Comparison of ENCODE assay signal across 1 cellular context in the genomic region with DNA sequence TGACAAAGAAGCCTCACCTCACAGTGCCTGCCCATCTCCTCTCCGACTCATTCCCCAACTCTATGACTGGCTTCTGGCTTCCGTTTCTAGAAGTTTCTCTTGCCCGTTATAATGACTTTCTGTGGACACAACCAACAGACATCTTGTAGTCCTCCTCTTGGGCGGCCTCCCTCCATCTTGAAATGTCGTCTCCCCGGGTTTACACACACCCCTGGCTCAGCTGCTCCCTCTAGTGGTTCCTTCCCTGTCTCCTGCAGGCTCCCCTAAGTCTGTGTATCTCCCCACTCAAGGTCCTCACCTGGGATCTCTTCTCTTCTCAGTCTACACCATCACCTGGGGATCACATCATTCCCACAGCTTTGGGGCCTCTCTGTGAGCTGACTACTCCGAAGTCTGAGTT.
TF ChIP-seq lines count a peak whose summit lies in the region.

No MANE protein-coding gene starts in this region.

TF ChIP-seq in SK-N-SH treated with all-trans-retinoic acid at 6 μM for 48 hours, 23 proteins besides CTCF, POLR2A, EP300 and RAD21 (continued from another document):
- TF ChIP-seq, protein P1, sequence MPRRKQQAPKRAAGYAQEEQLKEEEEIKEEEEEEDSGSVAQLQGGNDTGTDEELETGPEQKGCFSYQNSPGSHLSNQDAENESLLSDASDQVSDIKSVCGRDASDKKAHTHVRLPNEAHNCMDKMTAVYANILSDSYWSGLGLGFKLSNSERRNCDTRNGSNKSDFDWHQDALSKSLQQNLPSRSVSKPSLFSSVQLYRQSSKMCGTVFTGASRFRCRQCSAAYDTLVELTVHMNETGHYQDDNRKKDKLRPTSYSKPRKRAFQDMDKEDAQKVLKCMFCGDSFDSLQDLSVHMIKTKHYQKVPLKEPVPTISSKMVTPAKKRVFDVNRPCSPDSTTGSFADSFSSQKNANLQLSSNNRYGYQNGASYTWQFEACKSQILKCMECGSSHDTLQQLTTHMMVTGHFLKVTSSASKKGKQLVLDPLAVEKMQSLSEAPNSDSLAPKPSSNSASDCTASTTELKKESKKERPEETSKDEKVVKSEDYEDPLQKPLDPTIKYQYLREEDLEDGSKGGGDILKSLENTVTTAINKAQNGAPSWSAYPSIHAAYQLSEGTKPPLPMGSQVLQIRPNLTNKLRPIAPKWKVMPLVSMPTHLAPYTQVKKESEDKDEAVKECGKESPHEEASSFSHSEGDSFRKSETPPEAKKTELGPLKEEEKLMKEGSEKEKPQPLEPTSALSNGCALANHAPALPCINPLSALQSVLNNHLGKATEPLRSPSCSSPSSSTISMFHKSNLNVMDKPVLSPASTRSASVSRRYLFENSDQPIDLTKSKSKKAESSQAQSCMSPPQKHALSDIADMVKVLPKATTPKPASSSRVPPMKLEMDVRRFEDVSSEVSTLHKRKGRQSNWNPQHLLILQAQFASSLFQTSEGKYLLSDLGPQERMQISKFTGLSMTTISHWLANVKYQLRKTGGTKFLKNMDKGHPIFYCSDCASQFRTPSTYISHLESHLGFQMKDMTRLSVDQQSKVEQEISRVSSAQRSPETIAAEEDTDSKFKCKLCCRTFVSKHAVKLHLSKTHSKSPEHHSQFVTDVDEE (CRISPR knock-in tag; IDR thresholded peaks at IDR 0.05), result no peak
- TF ChIP-seq, protein P2, sequence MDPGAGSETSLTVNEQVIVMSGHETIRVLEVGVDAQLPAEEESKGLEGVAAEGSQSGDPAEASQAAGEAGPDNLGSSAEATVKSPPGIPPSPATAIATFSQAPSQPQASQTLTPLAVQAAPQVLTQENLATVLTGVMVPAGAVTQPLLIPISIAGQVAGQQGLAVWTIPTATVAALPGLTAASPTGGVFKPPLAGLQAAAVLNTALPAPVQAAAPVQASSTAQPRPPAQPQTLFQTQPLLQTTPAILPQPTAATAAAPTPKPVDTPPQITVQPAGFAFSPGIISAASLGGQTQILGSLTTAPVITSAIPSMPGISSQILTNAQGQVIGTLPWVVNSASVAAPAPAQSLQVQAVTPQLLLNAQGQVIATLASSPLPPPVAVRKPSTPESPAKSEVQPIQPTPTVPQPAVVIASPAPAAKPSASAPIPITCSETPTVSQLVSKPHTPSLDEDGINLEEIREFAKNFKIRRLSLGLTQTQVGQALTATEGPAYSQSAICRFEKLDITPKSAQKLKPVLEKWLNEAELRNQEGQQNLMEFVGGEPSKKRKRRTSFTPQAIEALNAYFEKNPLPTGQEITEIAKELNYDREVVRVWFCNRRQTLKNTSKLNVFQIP (CRISPR knock-in tag; IDR thresholded peaks at IDR 0.05; ENCODE audit: borderline replicate concordance, low read depth), result no peak
